Comparison of ENCODE assay signal across 1 cellular context in the genomic region with DNA sequence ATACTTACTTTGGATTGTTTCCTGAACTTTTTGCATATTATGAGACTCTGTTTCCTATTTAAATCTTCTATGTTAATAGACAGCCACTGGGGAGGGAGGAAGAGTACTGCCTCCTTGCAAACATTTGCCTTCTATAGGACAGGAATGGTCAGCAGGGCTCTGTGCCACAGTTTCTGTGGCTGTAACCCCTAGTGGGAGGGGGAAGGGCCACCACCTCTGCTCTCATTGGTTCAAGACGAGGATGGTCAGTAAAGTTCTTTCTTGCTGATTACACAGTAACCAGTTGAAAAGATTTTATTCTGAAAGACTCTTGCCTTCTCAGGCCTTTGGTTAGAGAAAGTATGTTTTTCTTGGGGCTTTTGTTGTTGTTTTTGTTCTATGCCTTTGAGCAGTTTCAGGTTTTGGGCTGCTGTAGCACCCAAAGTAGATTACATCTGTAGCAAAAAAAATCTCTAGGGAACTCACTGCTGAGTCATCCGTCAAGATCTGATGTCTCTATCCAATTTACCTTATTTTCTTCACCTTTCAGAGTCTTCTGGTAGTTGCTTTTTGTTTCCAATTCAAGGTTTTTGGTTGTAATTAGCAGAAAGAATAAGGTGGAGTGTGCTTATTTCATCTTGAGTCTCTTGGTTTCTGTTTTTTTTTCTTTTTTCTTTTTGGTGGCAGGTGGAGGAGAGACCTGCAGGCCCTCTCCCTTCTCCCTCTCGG.
TF ChIP-seq lines count a peak whose summit lies in the region.

No MANE protein-coding gene starts in this region.

TF ChIP-seq in WTC11, 78 proteins besides CTCF, POLR2A, EP300 and RAD21 (continued from another document):
- TF ChIP-seq FOXP4 (CRISPR knock-in tag; IDR thresholded peaks at IDR 0.05), result no peak
- no peak for TF ChIP-seq GTF2I (CRISPR knock-in tag; conservative IDR thresholded peaks at IDR 0.05)
- TF ChIP-seq, protein P1, sequence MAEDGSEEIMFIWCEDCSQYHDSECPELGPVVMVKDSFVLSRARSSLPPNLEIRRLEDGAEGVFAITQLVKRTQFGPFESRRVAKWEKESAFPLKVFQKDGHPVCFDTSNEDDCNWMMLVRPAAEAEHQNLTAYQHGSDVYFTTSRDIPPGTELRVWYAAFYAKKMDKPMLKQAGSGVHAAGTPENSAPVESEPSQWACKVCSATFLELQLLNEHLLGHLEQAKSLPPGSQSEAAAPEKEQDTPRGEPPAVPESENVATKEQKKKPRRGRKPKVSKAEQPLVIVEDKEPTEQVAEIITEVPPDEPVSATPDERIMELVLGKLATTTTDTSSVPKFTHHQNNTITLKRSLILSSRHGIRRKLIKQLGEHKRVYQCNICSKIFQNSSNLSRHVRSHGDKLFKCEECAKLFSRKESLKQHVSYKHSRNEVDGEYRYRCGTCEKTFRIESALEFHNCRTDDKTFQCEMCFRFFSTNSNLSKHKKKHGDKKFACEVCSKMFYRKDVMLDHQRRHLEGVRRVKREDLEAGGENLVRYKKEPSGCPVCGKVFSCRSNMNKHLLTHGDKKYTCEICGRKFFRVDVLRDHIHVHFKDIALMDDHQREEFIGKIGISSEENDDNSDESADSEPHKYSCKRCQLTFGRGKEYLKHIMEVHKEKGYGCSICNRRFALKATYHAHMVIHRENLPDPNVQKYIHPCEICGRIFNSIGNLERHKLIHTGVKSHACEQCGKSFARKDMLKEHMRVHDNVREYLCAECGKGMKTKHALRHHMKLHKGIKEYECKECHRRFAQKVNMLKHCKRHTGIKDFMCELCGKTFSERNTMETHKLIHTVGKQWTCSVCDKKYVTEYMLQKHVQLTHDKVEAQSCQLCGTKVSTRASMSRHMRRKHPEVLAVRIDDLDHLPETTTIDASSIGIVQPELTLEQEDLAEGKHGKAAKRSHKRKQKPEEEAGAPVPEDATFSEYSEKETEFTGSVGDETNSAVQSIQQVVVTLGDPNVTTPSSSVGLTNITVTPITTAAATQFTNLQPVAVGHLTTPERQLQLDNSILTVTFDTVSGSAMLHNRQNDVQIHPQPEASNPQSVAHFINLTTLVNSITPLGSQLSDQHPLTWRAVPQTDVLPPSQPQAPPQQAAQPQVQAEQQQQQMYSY (CRISPR knock-in tag; IDR thresholded peaks at IDR 0.05), result no peak
- no peak for TF ChIP-seq NR2C2 (CRISPR knock-in tag; IDR thresholded peaks at IDR 0.05)
- TF ChIP-seq TEAD1 (CRISPR knock-in tag; IDR thresholded peaks at IDR 0.05), result no peak
- TF ChIP-seq, protein P2, sequence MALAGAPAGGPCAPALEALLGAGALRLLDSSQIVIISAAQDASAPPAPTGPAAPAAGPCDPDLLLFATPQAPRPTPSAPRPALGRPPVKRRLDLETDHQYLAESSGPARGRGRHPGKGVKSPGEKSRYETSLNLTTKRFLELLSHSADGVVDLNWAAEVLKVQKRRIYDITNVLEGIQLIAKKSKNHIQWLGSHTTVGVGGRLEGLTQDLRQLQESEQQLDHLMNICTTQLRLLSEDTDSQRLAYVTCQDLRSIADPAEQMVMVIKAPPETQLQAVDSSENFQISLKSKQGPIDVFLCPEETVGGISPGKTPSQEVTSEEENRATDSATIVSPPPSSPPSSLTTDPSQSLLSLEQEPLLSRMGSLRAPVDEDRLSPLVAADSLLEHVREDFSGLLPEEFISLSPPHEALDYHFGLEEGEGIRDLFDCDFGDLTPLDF (CRISPR knock-in tag; IDR thresholded peaks at IDR 0.05), result no peak
- TF ChIP-seq SMAD4 (CRISPR knock-in tag; IDR thresholded peaks at IDR 0.05), result no peak
- TF ChIP-seq, protein P3, sequence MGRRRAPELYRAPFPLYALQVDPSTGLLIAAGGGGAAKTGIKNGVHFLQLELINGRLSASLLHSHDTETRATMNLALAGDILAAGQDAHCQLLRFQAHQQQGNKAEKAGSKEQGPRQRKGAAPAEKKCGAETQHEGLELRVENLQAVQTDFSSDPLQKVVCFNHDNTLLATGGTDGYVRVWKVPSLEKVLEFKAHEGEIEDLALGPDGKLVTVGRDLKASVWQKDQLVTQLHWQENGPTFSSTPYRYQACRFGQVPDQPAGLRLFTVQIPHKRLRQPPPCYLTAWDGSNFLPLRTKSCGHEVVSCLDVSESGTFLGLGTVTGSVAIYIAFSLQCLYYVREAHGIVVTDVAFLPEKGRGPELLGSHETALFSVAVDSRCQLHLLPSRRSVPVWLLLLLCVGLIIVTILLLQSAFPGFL (CRISPR knock-in tag; IDR thresholded peaks at IDR 0.05; ENCODE audit: borderline replicate concordance), result no peak
